14 cellular contexts compared by ENCODE assay signal in the genomic region with DNA sequence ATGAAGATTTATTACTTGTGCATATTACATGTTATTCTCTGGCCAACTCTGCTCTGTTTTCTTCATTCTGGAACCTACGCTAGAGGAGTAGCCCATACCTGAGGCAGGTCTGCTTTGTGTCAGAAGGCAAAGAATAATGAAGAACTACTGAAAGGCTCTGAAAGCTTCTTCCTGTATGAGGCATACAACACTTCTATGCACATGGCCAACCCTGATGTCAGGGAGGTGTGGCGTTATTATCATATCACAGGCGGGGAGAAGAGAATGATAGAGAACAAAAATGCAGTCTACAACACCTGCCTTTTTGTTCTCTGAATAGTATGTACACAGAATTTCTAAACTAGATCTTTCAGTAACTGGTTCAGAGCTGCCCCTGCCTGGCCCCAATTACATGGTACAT.
"Had no signal": no experiment of that assay in that cellular context is flagged by ENCODE, and none has a peak within 500 bp of the region (broad histone marks: within the 10 kb centered on the region; RNA-seq: fewer than 3 reads in every experiment).

No MANE protein-coding gene starts in this region.

- H3K4me1 ChIP-seq: adrenal gland, colonic mucosa, parathyroid adenoma, uterus had no signal

- H3K27me3 ChIP-seq: colonic mucosa, uterus had no signal

- H3K9me3 ChIP-seq: adrenal gland, colonic mucosa, uterus had no signal

- H3K9me3 Mint-ChIP-seq: activated naive CD4-positive, alpha-beta T cell treated with anti-CD3 and anti-CD28 coated beads, Interleukin-2, amount 10 ng/mL, durations not matched to agents 7 days and 5 days; activated T-helper 2 cell treated with anti-CD3 and anti-CD28 coated beads, Interferon-gamma antibody, Interleukin-2, Interleukin-4, amounts not matched to agents 10 μg/mL and 5 μg/mL and 100 μg/mL, durations not matched to agents 14 hours and 24 hours and 36 hours had no signal

- H3K79me2 ChIP-seq: parathyroid adenoma had no signal

- H3K9ac ChIP-seq: parathyroid adenoma had no signal

- H2AFZ ChIP-seq: parathyroid adenoma had no signal

- H3K4me1 Mint-ChIP-seq: activated naive CD4-positive, alpha-beta T cell treated with anti-CD3 and anti-CD28 coated beads, Interleukin-2, amount 10 ng/mL, durations not matched to agents 7 days and 5 days had no signal

- H3K4me3 ChIP-seq: adrenal gland, colonic mucosa, uterus had no signal

- DNase-seq: activated CD4-positive, alpha-beta T cell treated with anti-CD3 and anti-CD28 coated beads, Interleukin-2, amount 50 U/mL, for 1 hour; activated naive CD4-positive, alpha-beta T cell treated with anti-CD3 and anti-CD28 coated beads, Interleukin-2, amount 10 ng/mL, durations not matched to agents 7 days and 5 days; activated T-cell treated with anti-CD3 and anti-CD28 coated beads for 4 hours; adrenal gland; caudate nucleus; colonic mucosa; effector CD4-positive, alpha-beta T cell; kidney glomerular epithelial cell; stimulated activated CD4-positive, alpha-beta T cell treated with anti-CD3 and anti-CD28 coated beads, Interleukin-15, amount 100 ng/mL, for 24 hours; stimulated activated CD4-positive, alpha-beta T cell treated with anti-CD3 and anti-CD28 coated beads, Interleukin-4, amount 100 ng/mL, for 4 hours; uterus had no signal

- H3K36me3 Mint-ChIP-seq: activated naive CD4-positive, alpha-beta T cell treated with anti-CD3 and anti-CD28 coated beads, Interleukin-2, amount 10 ng/mL, durations not matched to agents 7 days and 5 days; mesothelial cell of epicardium had no signal

- H3K27ac Mint-ChIP-seq: activated naive CD4-positive, alpha-beta T cell treated with anti-CD3 and anti-CD28 coated beads, Interleukin-2, amount 10 ng/mL, durations not matched to agents 7 days and 5 days; activated T-helper 2 cell treated with anti-CD3 and anti-CD28 coated beads, Interferon-gamma antibody, Interleukin-2, Interleukin-4, amounts not matched to agents 10 μg/mL and 5 μg/mL and 100 μg/mL, durations not matched to agents 14 hours and 24 hours and 36 hours; mesothelial cell of epicardium had no signal

- H3K36me3 ChIP-seq: adrenal gland, colonic mucosa, uterus had no signal

- H3K27ac ChIP-seq: adrenal gland, colonic mucosa, parathyroid adenoma, uterus had no signal

- H3K4me3 Mint-ChIP-seq: activated naive CD4-positive, alpha-beta T cell treated with anti-CD3 and anti-CD28 coated beads, Interleukin-2, amount 10 ng/mL, durations not matched to agents 7 days and 5 days; mesothelial cell of epicardium had no signal
